In genomic region chr10:26486985-26487850, GRCh38 we compare ENCODE assay signal across 7 cellular contexts. TPM values are rescaled to one million over a fixed set of nuclear protein-coding genes. Genes with fewer than 3 reads are reported as not detected.
DNase-seq lines count a peak whose midpoint lies in the region; ATAC-seq and TF ChIP-seq lines count a peak whose summit lies in the region.

No MANE protein-coding gene starts in this region.

- no peak for TF ChIP-seq CTCF in colonic mucosa (IDR thresholded peaks at IDR 0.05)
- TF ChIP-seq CTCF in WERI-Rb-1 (IDR thresholded peaks at IDR 0.05; ENCODE audit: low read depth, low read length), result no peak

- no peaks in the 10 kb centered on the region for H3K9me3 ChIP-seq in colonic mucosa
- no peaks in the 10 kb centered on the region for H3K9me3 ChIP-seq in WERI-Rb-1 (ENCODE audit: severe bottlenecking)

- H3K27ac ChIP-seq in colonic mucosa (peak overlapping the region; percentile 18), WERI-Rb-1 (no peak overlapping the region)

- H3K27me3 ChIP-seq in colonic mucosa (no peaks in the 10 kb centered on the region), WERI-Rb-1 (ENCODE audit: insufficient read depth, low read depth, severe bottlenecking) (no peaks in the 10 kb centered on the region)

- H3K4me3 ChIP-seq in colonic mucosa, result no peak overlapping the region
- no peak overlapping the region for H3K4me3 ChIP-seq in WERI-Rb-1 (ENCODE audit: low read depth, low read length)

- no peaks in the 10 kb centered on the region for H3K4me1 ChIP-seq in colonic mucosa

- peak; percentile 56 for ATAC-seq in GM19328 (IDR thresholded peaks at IDR 0.05; ENCODE audit: unreplicated experiment)
- ATAC-seq in HG03196 (IDR thresholded peaks at IDR 0.05; ENCODE audit: unreplicated experiment), result peak; percentile 87

- intact Hi-C loops in colonic mucosa (cut with DNase I), result no loop called here

- H3K36me3 ChIP-seq in colonic mucosa (no peaks in the 10 kb centered on the region), WERI-Rb-1 (no peaks in the 10 kb centered on the region)

- no peak overlapping the region for H3K9ac ChIP-seq in colonic mucosa (ENCODE audit: low read depth in 2 of 2, low read length in 2 of 2)

- DNase-seq in activated CD4-positive, CD25-positive, alpha-beta regulatory T cell treated with anti-CD3 and anti-CD28 coated beads, Interleukin-2, amount 50 U/mL, for 72 hours, result peak; percentile 56
- no peak for DNase-seq in colonic mucosa
- peak; percentile 22 for DNase-seq in pons (ENCODE audit: low spot score)
- no peak for DNase-seq in WERI-Rb-1
- no peak for DNase-seq in NCI-H526 treated with DMSO at 0.1 percent for 48 hours (lab: John Stamatoyannopoulos, UW)

RNA-seq across cellular contexts. Expression of gene APBB1IP, which starts 49.1 kb away (rescaled TPM):
- total RNA-seq in colonic mucosa, result 1 to 10 TPM; 2.1 to 2.8 TPM

Comparison
In these comparisons a context has a peak if more than half of its experiments do, and no peak if none do; other contexts are left out.
1. DNase-seq: peak in activated CD4-positive, CD25-positive, alpha-beta regulatory T cell treated with anti-CD3 and anti-CD28 coated beads, Interleukin-2, amount 50 U/mL, for 72 hours (single experiment) and pons (single experiment); none in colonic mucosa (single experiment), WERI-Rb-1 (single experiment) and NCI-H526 treated with DMSO at 0.1 percent for 48 hours (single experiment).